1 cellular context compared by ENCODE assay signal in the genomic region with DNA sequence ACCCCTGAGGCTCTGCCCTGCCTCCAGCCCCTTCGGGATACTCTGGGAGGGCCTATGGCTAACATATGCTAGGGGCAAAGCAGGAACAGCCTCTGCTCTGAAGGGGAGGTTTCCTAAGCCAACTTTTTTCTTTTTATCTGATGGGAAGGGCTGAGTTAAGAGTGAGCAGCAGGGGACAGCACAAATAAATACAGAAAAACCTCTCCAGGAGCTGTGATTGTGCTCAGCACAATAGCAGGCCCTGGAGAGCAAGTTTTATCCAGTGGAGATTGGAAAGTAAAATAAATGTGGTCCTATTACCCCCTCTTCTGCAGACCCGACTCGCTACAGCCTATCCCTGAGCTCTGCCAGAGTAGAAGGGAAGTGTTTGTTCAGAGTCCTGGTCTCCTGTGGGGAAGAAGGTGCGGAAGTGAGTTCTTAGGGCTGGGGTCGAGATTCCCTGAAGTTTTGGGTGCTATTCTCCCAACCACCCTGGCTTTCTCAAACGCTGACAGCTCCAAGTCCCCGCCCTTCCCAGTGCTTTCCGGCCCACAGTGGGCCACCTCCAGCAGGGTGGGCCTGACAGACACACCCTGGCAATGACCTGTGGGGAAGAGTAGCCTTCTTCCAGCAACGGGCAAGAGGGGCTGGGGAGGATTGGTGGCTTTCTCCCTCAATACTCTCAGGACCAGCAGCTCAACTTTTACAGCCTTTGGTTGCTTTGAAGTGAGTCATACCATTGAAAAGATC.
TF ChIP-seq lines count a peak whose summit lies in the region.

No MANE protein-coding gene starts in this region.

TF ChIP-seq in GM23338, 12 proteins besides CTCF, POLR2A, EP300 and RAD21 (continued from another document):
- TF ChIP-seq REST (IDR thresholded peaks at IDR 0.05; ENCODE audit: unreplicated experiment) (no peak), ZNF331 (CRISPR knock-in tag; IDR thresholded peaks at IDR 0.05; ENCODE audit: low read depth) (no peak), EZH2phosphoT487 (IDR thresholded peaks at IDR 0.05; ENCODE audit: unreplicated experiment) (no peak), POLR2AphosphoS5 (IDR thresholded peaks at IDR 0.05; ENCODE audit: low read depth) (no peak), CREB1 (CRISPR knock-in tag; IDR thresholded peaks at IDR 0.05; ENCODE audit: low read depth) (no peak), ZNF114 (CRISPR knock-in tag; IDR thresholded peaks at IDR 0.05) (no peak), NANOG (IDR thresholded peaks at IDR 0.05; ENCODE audit: borderline replicate concordance) (no peak), JUNB (IDR thresholded peaks at IDR 0.05; ENCODE audit: unreplicated experiment) (no peak)
- TF ChIP-seq, protein P1, sequence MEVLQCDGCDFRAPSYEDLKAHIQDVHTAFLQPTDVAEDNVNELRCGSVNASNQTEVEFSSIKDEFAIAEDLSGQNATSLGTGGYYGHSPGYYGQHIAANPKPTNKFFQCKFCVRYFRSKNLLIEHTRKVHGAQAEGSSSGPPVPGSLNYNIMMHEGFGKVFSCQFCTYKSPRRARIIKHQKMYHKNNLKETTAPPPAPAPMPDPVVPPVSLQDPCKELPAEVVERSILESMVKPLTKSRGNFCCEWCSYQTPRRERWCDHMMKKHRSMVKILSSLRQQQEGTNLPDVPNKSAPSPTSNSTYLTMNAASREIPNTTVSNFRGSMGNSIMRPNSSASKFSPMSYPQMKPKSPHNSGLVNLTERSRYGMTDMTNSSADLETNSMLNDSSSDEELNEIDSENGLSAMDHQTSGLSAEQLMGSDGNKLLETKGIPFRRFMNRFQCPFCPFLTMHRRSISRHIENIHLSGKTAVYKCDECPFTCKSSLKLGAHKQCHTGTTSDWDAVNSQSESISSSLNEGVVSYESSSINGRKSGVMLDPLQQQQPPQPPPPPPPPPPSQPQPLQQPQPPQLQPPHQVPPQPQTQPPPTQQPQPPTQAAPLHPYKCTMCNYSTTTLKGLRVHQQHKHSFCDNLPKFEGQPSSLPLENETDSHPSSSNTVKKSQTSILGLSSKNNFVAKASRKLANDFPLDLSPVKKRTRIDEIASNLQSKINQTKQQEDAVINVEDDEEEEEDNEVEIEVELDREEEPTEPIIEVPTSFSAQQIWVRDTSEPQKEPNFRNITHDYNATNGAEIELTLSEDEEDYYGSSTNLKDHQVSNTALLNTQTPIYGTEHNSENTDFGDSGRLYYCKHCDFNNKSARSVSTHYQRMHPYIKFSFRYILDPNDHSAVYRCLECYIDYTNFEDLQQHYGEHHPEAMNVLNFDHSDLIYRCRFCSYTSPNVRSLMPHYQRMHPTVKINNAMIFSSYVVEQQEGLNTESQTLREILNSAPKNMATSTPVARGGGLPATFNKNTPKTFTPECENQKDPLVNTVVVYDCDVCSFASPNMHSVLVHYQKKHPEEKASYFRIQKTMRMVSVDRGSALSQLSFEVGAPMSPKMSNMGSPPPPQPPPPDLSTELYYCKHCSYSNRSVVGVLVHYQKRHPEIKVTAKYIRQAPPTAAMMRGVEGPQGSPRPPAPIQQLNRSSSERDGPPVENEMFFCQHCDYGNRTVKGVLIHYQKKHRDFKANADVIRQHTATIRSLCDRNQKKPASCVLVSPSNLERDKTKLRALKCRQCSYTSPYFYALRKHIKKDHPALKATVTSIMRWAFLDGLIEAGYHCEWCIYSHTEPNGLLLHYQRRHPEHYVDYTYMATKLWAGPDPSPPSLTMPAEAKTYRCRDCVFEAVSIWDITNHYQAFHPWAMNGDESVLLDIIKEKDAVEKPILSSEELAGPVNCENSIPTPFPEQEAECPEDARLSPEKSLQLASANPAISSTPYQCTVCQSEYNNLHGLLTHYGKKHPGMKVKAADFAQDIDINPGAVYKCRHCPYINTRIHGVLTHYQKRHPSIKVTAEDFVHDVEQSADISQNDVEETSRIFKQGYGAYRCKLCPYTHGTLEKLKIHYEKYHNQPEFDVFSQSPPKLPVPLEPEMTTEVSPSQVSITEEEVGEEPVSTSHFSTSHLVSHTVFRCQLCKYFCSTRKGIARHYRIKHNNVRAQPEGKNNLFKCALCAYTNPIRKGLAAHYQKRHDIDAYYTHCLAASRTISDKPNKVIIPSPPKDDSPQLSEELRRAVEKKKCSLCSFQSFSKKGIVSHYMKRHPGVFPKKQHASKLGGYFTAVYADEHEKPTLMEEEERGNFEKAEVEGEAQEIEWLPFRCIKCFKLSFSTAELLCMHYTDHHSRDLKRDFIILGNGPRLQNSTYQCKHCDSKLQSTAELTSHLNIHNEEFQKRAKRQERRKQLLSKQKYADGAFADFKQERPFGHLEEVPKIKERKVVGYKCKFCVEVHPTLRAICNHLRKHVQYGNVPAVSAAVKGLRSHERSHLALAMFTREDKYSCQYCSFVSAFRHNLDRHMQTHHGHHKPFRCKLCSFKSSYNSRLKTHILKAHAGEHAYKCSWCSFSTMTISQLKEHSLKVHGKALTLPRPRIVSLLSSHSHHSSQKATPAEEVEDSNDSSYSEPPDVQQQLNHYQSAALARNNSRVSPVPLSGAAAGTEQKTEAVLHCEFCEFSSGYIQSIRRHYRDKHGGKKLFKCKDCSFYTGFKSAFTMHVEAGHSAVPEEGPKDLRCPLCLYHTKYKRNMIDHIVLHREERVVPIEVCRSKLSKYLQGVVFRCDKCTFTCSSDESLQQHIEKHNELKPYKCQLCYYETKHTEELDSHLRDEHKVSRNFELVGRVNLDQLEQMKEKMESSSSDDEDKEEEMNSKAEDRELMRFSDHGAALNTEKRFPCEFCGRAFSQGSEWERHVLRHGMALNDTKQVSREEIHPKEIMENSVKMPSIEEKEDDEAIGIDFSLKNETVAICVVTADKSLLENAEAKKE (CRISPR knock-in tag; IDR thresholded peaks at IDR 0.05) = no peak
- TF ChIP-seq, protein P2, sequence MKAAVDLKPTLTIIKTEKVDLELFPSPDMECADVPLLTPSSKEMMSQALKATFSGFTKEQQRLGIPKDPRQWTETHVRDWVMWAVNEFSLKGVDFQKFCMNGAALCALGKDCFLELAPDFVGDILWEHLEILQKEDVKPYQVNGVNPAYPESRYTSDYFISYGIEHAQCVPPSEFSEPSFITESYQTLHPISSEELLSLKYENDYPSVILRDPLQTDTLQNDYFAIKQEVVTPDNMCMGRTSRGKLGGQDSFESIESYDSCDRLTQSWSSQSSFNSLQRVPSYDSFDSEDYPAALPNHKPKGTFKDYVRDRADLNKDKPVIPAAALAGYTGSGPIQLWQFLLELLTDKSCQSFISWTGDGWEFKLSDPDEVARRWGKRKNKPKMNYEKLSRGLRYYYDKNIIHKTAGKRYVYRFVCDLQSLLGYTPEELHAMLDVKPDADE (IDR thresholded peaks at IDR 0.05) = no peak
